Comparison of ENCODE assay signal across 8 cellular contexts in the genomic region with DNA sequence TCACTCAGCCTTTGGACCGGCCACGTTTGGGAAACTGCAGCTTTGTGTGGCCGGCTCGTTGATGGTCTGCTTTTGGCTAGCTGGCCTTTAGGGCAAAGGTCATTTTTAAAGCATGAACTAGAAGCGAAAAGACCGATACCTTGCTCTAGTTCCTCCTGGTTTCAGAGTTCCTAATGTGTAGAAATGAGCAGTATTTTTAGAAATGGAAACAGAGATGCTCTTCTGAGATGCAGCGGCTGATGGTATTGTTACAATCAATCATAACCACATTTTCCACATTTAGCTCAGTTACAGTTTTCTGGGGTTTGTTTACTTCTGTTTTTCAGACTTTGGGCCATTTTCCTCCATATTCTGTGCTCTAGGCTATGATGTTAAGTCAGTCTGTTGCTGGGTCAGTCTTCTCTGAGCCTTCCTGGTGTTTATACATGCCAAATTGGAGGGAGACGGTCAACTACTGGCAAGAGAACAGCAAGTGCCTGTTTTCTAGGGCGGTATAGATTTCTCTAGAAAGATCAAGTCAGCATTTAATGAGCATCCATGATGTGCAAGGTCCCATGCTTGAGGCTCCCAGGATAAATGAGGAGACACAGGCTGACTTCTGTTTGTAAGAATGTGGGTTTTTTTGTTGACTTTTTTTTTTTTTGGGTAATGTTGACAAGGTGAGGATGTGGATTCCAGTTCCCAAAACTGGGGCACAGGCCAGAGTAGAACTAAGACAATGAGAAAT. TPM values are rescaled to one million over a fixed set of nuclear protein-coding genes. Genes with fewer than 3 reads are reported as not detected.
DNase-seq lines count a peak whose midpoint lies in the region; ATAC-seq and TF ChIP-seq lines count a peak whose summit lies in the region.

No MANE protein-coding gene starts in this region.

- peaks cover 53% of the 10 kb centered on the region for H3K36me3 Mint-ChIP-seq in activated CD4-positive, alpha-beta T cell treated with anti-CD3 and anti-CD28 coated beads for 36 hours (ENCODE audit: low read depth)
- H3K36me3 Mint-ChIP-seq in stimulated activated memory B cell treated with anti-CD40 and anti-IgM and Interleukin-4, amounts not matched to agents 10 μg/mL and 1 μg/mL and 100 μg/mL, for 72 hours: peaks cover 24% of the 10 kb centered on the region
- peaks cover 44% of the 10 kb centered on the region for H3K36me3 Mint-ChIP-seq in progenitor cell of endocrine pancreas (ENCODE audit: insufficient read depth)

- H3K9me3 Mint-ChIP-seq in activated CD4-positive, alpha-beta T cell treated with anti-CD3 and anti-CD28 coated beads for 36 hours (ENCODE audit: low read depth): no peaks in the 10 kb centered on the region
- no peaks in the 10 kb centered on the region for H3K9me3 Mint-ChIP-seq in stimulated activated memory B cell treated with anti-CD40 and anti-IgM and Interleukin-4, amounts not matched to agents 10 μg/mL and 1 μg/mL and 100 μg/mL, for 72 hours
- H3K9me3 Mint-ChIP-seq in progenitor cell of endocrine pancreas (ENCODE audit: low read depth): no peaks in the 10 kb centered on the region

- no peak for TF ChIP-seq CTCF in progenitor cell of endocrine pancreas (IDR thresholded peaks at IDR 0.05; ENCODE audit: unreplicated experiment)

- no peak overlapping the region for H3K4me3 Mint-ChIP-seq in activated CD4-positive, alpha-beta T cell treated with anti-CD3 and anti-CD28 coated beads for 36 hours
- H3K4me3 Mint-ChIP-seq in stimulated activated memory B cell treated with anti-CD40 and anti-IgM and Interleukin-4, amounts not matched to agents 10 μg/mL and 1 μg/mL and 100 μg/mL, for 72 hours: no peak overlapping the region
- H3K4me3 Mint-ChIP-seq in progenitor cell of endocrine pancreas (ENCODE audit: low read depth): no peak overlapping the region

- H3K4me1 Mint-ChIP-seq in activated CD4-positive, alpha-beta T cell treated with anti-CD3 and anti-CD28 coated beads for 36 hours: peaks cover 50% of the 10 kb centered on the region
- peaks cover 11% of the 10 kb centered on the region for H3K4me1 Mint-ChIP-seq in stimulated activated memory B cell treated with anti-CD40 and anti-IgM and Interleukin-4, amounts not matched to agents 10 μg/mL and 1 μg/mL and 100 μg/mL, for 72 hours
- peaks cover 3% of the 10 kb centered on the region for H3K4me1 Mint-ChIP-seq in progenitor cell of endocrine pancreas (ENCODE audit: low read depth)

- peak overlapping the region; percentile 72 for H3K27ac Mint-ChIP-seq in activated CD4-positive, alpha-beta T cell treated with anti-CD3 and anti-CD28 coated beads for 36 hours
- peak overlapping the region; percentile 51 for H3K27ac Mint-ChIP-seq in stimulated activated memory B cell treated with anti-CD40 and anti-IgM and Interleukin-4, amounts not matched to agents 10 μg/mL and 1 μg/mL and 100 μg/mL, for 72 hours
- no peak overlapping the region for H3K27ac Mint-ChIP-seq in progenitor cell of endocrine pancreas

- CTCF ChIA-PET in activated CD4-positive, alpha-beta T cell treated with anti-CD3 and anti-CD28 coated beads for 36 hours (lab: Charles Lee): no interaction called here

- POLR2A ChIA-PET in activated CD4-positive, alpha-beta T cell treated with anti-CD3 and anti-CD28 coated beads for 36 hours (lab: Charles Lee): no interaction called here

- intact Hi-C loops in activated CD4-positive, alpha-beta T cell treated with anti-CD3 and anti-CD28 coated beads for 36 hours (cut with DNase I, micrococcal nuclease): loop anchor here in 1 of 2 experiments (5.0 kb wide), 1 partner anchor 38 kb away; no protein-coding TSS in a partner anchor

- DNase-seq in activated CD4-positive, alpha-beta T cell treated with anti-CD3 and anti-CD28 coated beads for 36 hours: no peak
- no peak for DNase-seq in activated CD4-positive, alpha-beta T cell treated with anti-CD3 and anti-CD28 coated beads for 4 hours
- DNase-seq in SKM-1 (lab: John Stamatoyannopoulos, UW; ENCODE audit: unreplicated experiment): peak; percentile 36
- no peak for DNase-seq in COLO829 (ENCODE audit: low spot score)
- no peak for DNase-seq in NCI-H1105 treated with DMSO at 0.1 percent for 48 hours (lab: John Stamatoyannopoulos, UW)
- no peak for DNase-seq in progenitor cell of endocrine pancreas (ENCODE audit: low spot score, unreplicated experiment)

- H3K27me3 Mint-ChIP-seq in activated CD4-positive, alpha-beta T cell treated with anti-CD3 and anti-CD28 coated beads for 36 hours: no peaks in the 10 kb centered on the region
- H3K27me3 Mint-ChIP-seq in stimulated activated memory B cell treated with anti-CD40 and anti-IgM and Interleukin-4, amounts not matched to agents 10 μg/mL and 1 μg/mL and 100 μg/mL, for 72 hours: no peaks in the 10 kb centered on the region
- no peaks in the 10 kb centered on the region for H3K27me3 Mint-ChIP-seq in progenitor cell of endocrine pancreas

- ATAC-seq in activated CD4-positive, alpha-beta T cell treated with anti-CD3 and anti-CD28 coated beads for 36 hours: peak; percentile 31
- ATAC-seq in HG02852 (IDR thresholded peaks at IDR 0.05; ENCODE audit: unreplicated experiment): peak; percentile 95
- peak; percentile 71 for ATAC-seq in stimulated activated memory B cell treated with anti-CD40 and anti-IgM and Interleukin-4, amounts not matched to agents 10 μg/mL and 1 μg/mL and 100 μg/mL, for 72 hours

RNA-seq across cellular contexts. Expression of a gene that starts 28.0 kb away (rescaled TPM):
- 10 to 100 TPM; 38.6 to 42.7 TPM for total RNA-seq in activated CD4-positive, alpha-beta T cell treated with anti-CD3 and anti-CD28 coated beads for 36 hours
- 39.9 and 40.2 TPM in 2 replicates for total RNA-seq in progenitor cell of endocrine pancreas

Comparison
In these comparisons a context has a peak if more than half of its experiments do, and no peak if none do; other contexts are left out.
1. ATAC-seq: peak in every context shown above with its lines; median percentile 95 in HG02852; 71 in stimulated activated memory B cell treated with anti-CD40 and anti-IgM and Interleukin-4, amounts not matched to agents 10 μg/mL and 1 μg/mL and 100 μg/mL, for 72 hours; 31 in activated CD4-positive, alpha-beta T cell treated with anti-CD3 and anti-CD28 coated beads for 36 hours.